12 cellular contexts compared by ENCODE assay signal in genomic region chr3:45010718-45011355, GRCh38. TPM values are rescaled to one million over a fixed set of nuclear protein-coding genes. Genes with fewer than 3 reads are reported as not detected.
A peak's percentile ranks its signal among the peaks of the same experiment; 100 is the strongest.
DNase-seq lines count a peak whose midpoint lies in the region; ATAC-seq and TF ChIP-seq lines count a peak whose summit lies in the region.
"Had no signal": no experiment of that assay in that cellular context is flagged by ENCODE, and none has a peak within 500 bp of the region (broad histone marks: within the 10 kb centered on the region; RNA-seq: fewer than 3 reads in every experiment).

No MANE protein-coding gene starts in this region.

- no peaks in the 10 kb centered on the region for H3K9me3 Mint-ChIP-seq in WTC11
- H3K9me3 Mint-ChIP-seq: neural progenitor cell had no signal

- DNase-seq in H4 (ENCODE audit: low spot score) (peak; percentile 80), amniotic stem cell (lab: John Stamatoyannopoulos, UW) (peak; percentile 73), right atrium auricular region (ENCODE audit: low spot score) (no peak), spleen (no peak), WTC11 (ENCODE audit: low spot score) (no peak), HAP-1 (ENCODE audit: low spot score in 2 of 2) (no peak)
- DNase-seq: H7, PC-9 had no signal

- no peaks in the 10 kb centered on the region for H3K9me3 ChIP-seq in right atrium auricular region
- no peaks in the 10 kb centered on the region for H3K9me3 ChIP-seq in spleen
- H3K9me3 ChIP-seq in HAP-1, result no peaks in the 10 kb centered on the region

- 52 to 79% (median 76%) methylated on average over 3 of the region's 3 CpGs for WGBS in spleen, 5 donors

- peaks cover 0 to 47% of the 10 kb centered on the region in 2 donors for H3K4me1 ChIP-seq in right atrium auricular region
- H3K4me1 ChIP-seq in spleen, result peaks cover 12 to 41% (median 25%) of the 10 kb centered on the region in 6 donors
- H3K4me1 ChIP-seq in HAP-1, result no peaks in the 10 kb centered on the region

- POLR2A ChIA-PET in WTC11 (lab: Charles Lee), result no interaction called here

- intact Hi-C loops in spleen (cut with DNase I; ENCODE audit: low total_unique reads), result no loop called here

- peak overlapping the region; percentile 70 to 87 for H3K27ac ChIP-seq in right atrium auricular region
- peak overlapping the region in 7 of 8 donors; percentile 57 to 86 (median 76) for H3K27ac ChIP-seq in spleen
- H3K27ac ChIP-seq: neural progenitor cell, PC-9 had no signal

- H3K27me3 Mint-ChIP-seq in WTC11 (ENCODE audit: low read depth), result no peaks in the 10 kb centered on the region

- peaks cover 59% of the 10 kb centered on the region for H3K36me3 Mint-ChIP-seq in WTC11

- H3K4me3 Mint-ChIP-seq in WTC11, result no peak overlapping the region
- H3K4me3 Mint-ChIP-seq: neural progenitor cell had no signal

- TF ChIP-seq POLR2A in spleen (IDR thresholded peaks at IDR 0.05), result no peak

- no peaks in the 10 kb centered on the region for H3K4me1 Mint-ChIP-seq in WTC11
- H3K4me1 Mint-ChIP-seq: neural progenitor cell had no signal

- H3K27ac Mint-ChIP-seq in WTC11, result no peak overlapping the region
- H3K27ac Mint-ChIP-seq: neural progenitor cell had no signal

- CTCF ChIA-PET in WTC11 (lab: Charles Lee), result interaction anchor here (1.5 kb wide), 2 partner anchors 17 to 19 kb away, joined by 5 to 6 read pairs; no protein-coding TSS in a partner anchor

- H3K27me3 ChIP-seq in right atrium auricular region (no peaks in the 10 kb centered on the region), spleen (replicated peaks in 1 of 7) (no peaks in the 10 kb centered on the region), HAP-1 (ENCODE audit: low read depth) (no peaks in the 10 kb centered on the region)
- H3K27me3 ChIP-seq: neural progenitor cell had no signal

- TF ChIP-seq CTCF in right atrium auricular region (IDR thresholded peaks at IDR 0.05) (no peak), spleen (IDR thresholded peaks at IDR 0.05 in 8 of 11, conservative IDR thresholded peaks at IDR 0.05 in 3 of 11) (no peak), WTC11 (IDR thresholded peaks at IDR 0.05) (no peak)

- no peak overlapping the region for H3K4me3 ChIP-seq in right atrium auricular region
- H3K4me3 ChIP-seq in spleen, result no peak overlapping the region
- no peak overlapping the region for H3K4me3 ChIP-seq in HAP-1
- H3K4me3 ChIP-seq: K562, neural progenitor cell, PC-9 had no signal

- H3K36me3 ChIP-seq in right atrium auricular region (peaks cover 10% of the 10 kb centered on the region), spleen (peaks cover 0 to 98% (median 32%) of the 10 kb centered on the region in 6 donors), HAP-1 (replicated peaks) (peaks cover 63% of the 10 kb centered on the region)
- H3K36me3 ChIP-seq: neural progenitor cell had no signal

- ATAC-seq in HG03460 (IDR thresholded peaks at IDR 0.05; ENCODE audit: unreplicated experiment) (no peak), HG03045 (IDR thresholded peaks at IDR 0.05; ENCODE audit: unreplicated experiment) (no peak), WTC11 (no peak)
- ATAC-seq: K562 had no signal

- in situ Hi-C loops in HAP-1 (cut with MboI; ENCODE audit: low sequenced_read_pairs), result no loop called here

TF ChIP-seq in WTC11, 78 proteins besides CTCF, POLR2A, EP300 and RAD21 (continues in another document):
- TF ChIP-seq TP53 (CRISPR knock-in tag; IDR thresholded peaks at IDR 0.05) (no peak), CDX4 (CRISPR knock-in tag; IDR thresholded peaks at IDR 0.05; ENCODE audit: borderline replicate concordance) (no peak), OVOL2 (CRISPR knock-in tag; IDR thresholded peaks at IDR 0.05; ENCODE audit: borderline replicate concordance) (no peak), IRF1 (CRISPR knock-in tag; IDR thresholded peaks at IDR 0.05) (no peak), ELF4 (CRISPR knock-in tag; IDR thresholded peaks at IDR 0.05; ENCODE audit: low read depth) (no peak)
- TF ChIP-seq, protein P1, sequence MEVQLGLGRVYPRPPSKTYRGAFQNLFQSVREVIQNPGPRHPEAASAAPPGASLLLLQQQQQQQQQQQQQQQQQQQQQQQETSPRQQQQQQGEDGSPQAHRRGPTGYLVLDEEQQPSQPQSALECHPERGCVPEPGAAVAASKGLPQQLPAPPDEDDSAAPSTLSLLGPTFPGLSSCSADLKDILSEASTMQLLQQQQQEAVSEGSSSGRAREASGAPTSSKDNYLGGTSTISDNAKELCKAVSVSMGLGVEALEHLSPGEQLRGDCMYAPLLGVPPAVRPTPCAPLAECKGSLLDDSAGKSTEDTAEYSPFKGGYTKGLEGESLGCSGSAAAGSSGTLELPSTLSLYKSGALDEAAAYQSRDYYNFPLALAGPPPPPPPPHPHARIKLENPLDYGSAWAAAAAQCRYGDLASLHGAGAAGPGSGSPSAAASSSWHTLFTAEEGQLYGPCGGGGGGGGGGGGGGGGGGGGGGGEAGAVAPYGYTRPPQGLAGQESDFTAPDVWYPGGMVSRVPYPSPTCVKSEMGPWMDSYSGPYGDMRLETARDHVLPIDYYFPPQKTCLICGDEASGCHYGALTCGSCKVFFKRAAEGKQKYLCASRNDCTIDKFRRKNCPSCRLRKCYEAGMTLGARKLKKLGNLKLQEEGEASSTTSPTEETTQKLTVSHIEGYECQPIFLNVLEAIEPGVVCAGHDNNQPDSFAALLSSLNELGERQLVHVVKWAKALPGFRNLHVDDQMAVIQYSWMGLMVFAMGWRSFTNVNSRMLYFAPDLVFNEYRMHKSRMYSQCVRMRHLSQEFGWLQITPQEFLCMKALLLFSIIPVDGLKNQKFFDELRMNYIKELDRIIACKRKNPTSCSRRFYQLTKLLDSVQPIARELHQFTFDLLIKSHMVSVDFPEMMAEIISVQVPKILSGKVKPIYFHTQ (CRISPR knock-in tag; IDR thresholded peaks at IDR 0.05), result no peak
- TF ChIP-seq, protein P2, sequence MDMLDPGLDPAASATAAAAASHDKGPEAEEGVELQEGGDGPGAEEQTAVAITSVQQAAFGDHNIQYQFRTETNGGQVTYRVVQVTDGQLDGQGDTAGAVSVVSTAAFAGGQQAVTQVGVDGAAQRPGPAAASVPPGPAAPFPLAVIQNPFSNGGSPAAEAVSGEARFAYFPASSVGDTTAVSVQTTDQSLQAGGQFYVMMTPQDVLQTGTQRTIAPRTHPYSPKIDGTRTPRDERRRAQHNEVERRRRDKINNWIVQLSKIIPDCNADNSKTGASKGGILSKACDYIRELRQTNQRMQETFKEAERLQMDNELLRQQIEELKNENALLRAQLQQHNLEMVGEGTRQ (CRISPR knock-in tag; IDR thresholded peaks at IDR 0.05), result no peak
- TF ChIP-seq, protein P3, sequence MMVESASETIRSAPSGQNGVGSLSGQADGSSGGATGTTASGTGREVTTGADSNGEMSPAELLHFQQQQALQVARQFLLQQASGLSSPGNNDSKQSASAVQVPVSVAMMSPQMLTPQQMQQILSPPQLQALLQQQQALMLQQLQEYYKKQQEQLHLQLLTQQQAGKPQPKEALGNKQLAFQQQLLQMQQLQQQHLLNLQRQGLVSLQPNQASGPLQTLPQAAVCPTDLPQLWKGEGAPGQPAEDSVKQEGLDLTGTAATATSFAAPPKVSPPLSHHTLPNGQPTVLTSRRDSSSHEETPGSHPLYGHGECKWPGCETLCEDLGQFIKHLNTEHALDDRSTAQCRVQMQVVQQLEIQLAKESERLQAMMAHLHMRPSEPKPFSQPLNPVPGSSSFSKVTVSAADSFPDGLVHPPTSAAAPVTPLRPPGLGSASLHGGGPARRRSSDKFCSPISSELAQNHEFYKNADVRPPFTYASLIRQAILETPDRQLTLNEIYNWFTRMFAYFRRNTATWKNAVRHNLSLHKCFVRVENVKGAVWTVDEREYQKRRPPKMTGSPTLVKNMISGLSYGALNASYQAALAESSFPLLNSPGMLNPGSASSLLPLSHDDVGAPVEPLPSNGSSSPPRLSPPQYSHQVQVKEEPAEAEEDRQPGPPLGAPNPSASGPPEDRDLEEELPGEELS (CRISPR knock-in tag; IDR thresholded peaks at IDR 0.05), result no peak

RNA-seq across cellular contexts. Expression of gene CLEC3B, which starts 15.3 kb away (rescaled TPM):
- 0.37 and 1.3 TPM in 2 replicates for total RNA-seq in H4 (2014; rRNA removed; shearing (Covaris generic))
- total RNA-seq in right atrium auricular region (100 to 1,000 TPM; 138 to 180 TPM), spleen (100 to 1,000 TPM; 156 to 409 (median 295) TPM), WTC11 (2021) (0.57 to 0.92 TPM (median 0.81 TPM) in 3 replicates)
- polyA plus RNA-seq in spleen, result 100 to 1,000 TPM in 1 of 3 donors, 10 to 100 TPM in 2; 68.6 to 225 (median 91.3) TPM
- total RNA-seq: H7, K562, PC-9 had no signal
- polyA plus RNA-seq: K562 had no signal

RNA-seq across cellular contexts. Expression of gene EXOSC7, which starts 34.8 kb away (rescaled TPM):
- 49.9 and 58.8 TPM in 2 replicates for total RNA-seq in H4 (2014; rRNA removed; shearing (Covaris generic))
- 10 to 100 TPM; 38.9 to 52.5 TPM for total RNA-seq in right atrium auricular region
- total RNA-seq in spleen, result 10 to 100 TPM; 28.4 to 42.8 (median 33.6) TPM
- polyA plus RNA-seq in spleen, result 10 to 100 TPM; 32.1 to 43.7 (median 43.1) TPM
- total RNA-seq in WTC11 (2021), result 85.7 to 96.4 TPM (median 93.0 TPM) in 3 replicates

RNA-seq across cellular contexts. Expression of gene ZDHHC3, which starts 34.9 kb away (rescaled TPM):
- total RNA-seq in H4 (2014; rRNA removed; shearing (Covaris generic)), result 30.1 and 46.8 TPM in 2 replicates
- total RNA-seq in right atrium auricular region (10 to 100 TPM; 40.6 to 60.5 TPM), spleen (10 to 100 TPM; 57.3 to 79.2 (median 70.1) TPM), WTC11 (2021) (57.7 to 59.1 TPM (median 58.0 TPM) in 3 replicates)
- polyA plus RNA-seq in spleen, result 10 to 100 TPM; 15.2 to 25.3 (median 17.4) TPM

Comparison
In these comparisons a context has a peak if more than half of its experiments do, and no peak if none do; other contexts are left out.
1. DNase-seq: peak in H4 (single experiment) and amniotic stem cell (single experiment); none in right atrium auricular region (single experiment), spleen (single experiment), WTC11 (single experiment) and HAP-1 (0 of 2).
2. RNA of gene CLEC3B, which starts 15.3 kb away (total RNA-seq): 156 to 409 TPM in spleen and 138 to 180 TPM in right atrium auricular region; 0.37 to 1.3 TPM in H4 and 0.57 to 0.92 TPM in WTC11; every median in the first group is over 10 times any median in the second.